Comparison of ENCODE assay signal across 28 cellular contexts in the genomic region with DNA sequence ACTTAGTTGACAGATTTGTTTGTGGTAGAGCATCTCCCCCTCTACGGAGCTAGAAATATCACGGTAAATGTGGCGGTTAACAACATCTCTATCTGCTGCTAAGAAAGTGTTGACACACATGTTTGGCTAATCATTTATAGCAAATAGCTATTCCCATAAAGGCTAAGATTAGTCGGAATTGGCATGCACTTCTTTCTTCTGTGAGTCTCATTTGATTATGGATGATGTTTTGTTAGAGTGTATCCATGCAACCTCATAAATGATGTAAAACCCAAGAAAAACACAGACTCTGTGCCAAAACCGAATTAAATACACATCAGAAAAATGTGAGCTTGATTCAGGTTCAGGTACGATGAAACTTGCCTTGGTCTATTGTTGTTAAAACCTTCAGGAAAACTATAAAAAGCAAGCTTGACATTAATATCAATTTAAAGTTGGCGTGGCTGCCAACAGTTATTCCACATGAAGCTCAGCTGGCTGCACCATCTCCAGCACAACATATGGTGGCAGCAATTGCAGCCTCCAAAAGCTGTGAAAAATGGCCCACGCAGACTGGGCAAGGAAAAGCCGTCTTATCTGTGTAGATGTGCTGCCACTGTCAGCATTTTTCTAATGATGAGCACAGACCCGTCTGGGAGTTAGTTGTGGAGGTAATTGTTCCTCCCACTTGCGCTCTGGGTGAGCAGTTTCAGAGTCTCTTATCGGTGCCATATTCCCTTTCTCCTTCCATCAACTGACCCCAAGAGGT. TPM values are rescaled to one million over a fixed set of nuclear protein-coding genes. Genes with fewer than 3 reads are reported as not detected.
A peak's percentile ranks its signal among the peaks of the same experiment; 100 is the strongest.
DNase-seq lines count a peak whose midpoint lies in the region; ATAC-seq and TF ChIP-seq lines count a peak whose summit lies in the region.
"Had no signal": no experiment of that assay in that cellular context is flagged by ENCODE, and none has a peak within 500 bp of the region (broad histone marks: within the 10 kb centered on the region; RNA-seq: fewer than 3 reads in every experiment).

No MANE protein-coding gene starts in this region.

- H3K27me3 ChIP-seq in SJCRH30 = no peaks in the 10 kb centered on the region
- H3K27me3 ChIP-seq: colonic mucosa, neural progenitor cell had no signal

- H3K4me3 ChIP-seq in fibroblast of mammary gland (ENCODE audit: control insufficient read depth, low read depth, low read length) (no peak overlapping the region), SJCRH30 (no peak overlapping the region)
- H3K4me3 ChIP-seq: colonic mucosa, lower lobe of right lung, neural progenitor cell had no signal

- H3K4me1 ChIP-seq in SJCRH30 = no peaks in the 10 kb centered on the region
- H3K4me1 ChIP-seq: Caco-2, colonic mucosa, lower lobe of right lung had no signal

- TF ChIP-seq CTCF in VCaP (conservative IDR thresholded peaks at IDR 0.05) = peak; percentile 67
- TF ChIP-seq CTCF in fibroblast of mammary gland (conservative IDR thresholded peaks at IDR 0.05; ENCODE audit: control insufficient read depth, insufficient read depth, low read depth, low read length) = no peak
- no peak for TF ChIP-seq CTCF in omental fat pad (IDR thresholded peaks at IDR 0.05)

- peak; percentile 62 for ATAC-seq in omental fat pad (ENCODE audit: low FRiP score)
- ATAC-seq in GM19463 (IDR thresholded peaks at IDR 0.05; ENCODE audit: unreplicated experiment) = no peak
- ATAC-seq: activated CD8-positive, alpha-beta T cell treated with anti-CD3 and anti-CD28 coated beads, Interleukin-2, amount 10 ng/mL, durations not matched to agents 7 days and 5 days; esophagus mucosa; lower lobe of right lung; stimulated activated effector memory CD8-positive, alpha-beta T cell treated with anti-CD3 and anti-CD28 coated beads, Interleukin-12 subunit alpha, Interleukin-12 subunit beta, amount 100 ng/mL, for 72 hours had no signal

- H3K9me3 ChIP-seq in SJCRH30 (replicated peaks) = no peaks in the 10 kb centered on the region
- H3K9me3 ChIP-seq: colonic mucosa, lower lobe of right lung had no signal

- peak overlapping the region; percentile 80 for H3K27ac ChIP-seq in VCaP
- no peak overlapping the region for H3K27ac ChIP-seq in SJCRH30
- H3K27ac ChIP-seq: colonic mucosa, lower lobe of right lung, neural progenitor cell had no signal

- DNase-seq in Ammon's horn (ENCODE audit: low spot score) (peak; percentile 61), fibroblast of mammary gland (ENCODE audit: low read depth) (peak; percentile 17), omental fat pad (ENCODE audit: low spot score) (no peak), NCI-H2081 treated with DMSO at 0.1 percent for 48 hours (lab: John Stamatoyannopoulos, UW) (no peak), SJCRH30 (no peak), NCI-H526 treated with DMSO at 0.1 percent for 48 hours (lab: John Stamatoyannopoulos, UW) (no peak)
- DNase-seq: activated CD8-positive, alpha-beta T cell treated with anti-CD3 and anti-CD28 coated beads, Interleukin-2, amount 10 ng/mL, durations not matched to agents 7 days and 5 days; activated effector memory CD4-positive, alpha-beta T cell treated with anti-CD3 and anti-CD28 coated beads, Interleukin-2, amount 50 U/mL, for 16 hours; activated naive CD8-positive, alpha-beta T cell treated with anti-CD3 and anti-CD28 coated beads, Interleukin-2, amount 10 ng/mL, durations not matched to agents 7 days and 5 days; activated T-cell treated with anti-CD3 and anti-CD28 coated beads for 4 hours; Caco-2; colonic mucosa; DND-41; GOT3; islet precursor cell; Kasumi-1; lower lobe of right lung; NCI-H1048; NCI-H1930; NCI-H2227 treated with DMSO at 0.1 percent for 48 hours; NCI-H748 treated with DMSO at 0.1 percent for 48 hours; OCI-M1; SIG-M5 had no signal

- H3K36me3 ChIP-seq in SJCRH30 = no peaks in the 10 kb centered on the region
- H3K36me3 ChIP-seq: colonic mucosa, lower lobe of right lung, neural progenitor cell had no signal

RNA-seq across cellular contexts. Expression of gene ICE1, which starts 41.0 kb away (rescaled TPM):
- total RNA-seq in omental fat pad = 10 to 100 TPM; 23.3 to 55.2 (median 33.1) TPM
- total RNA-seq in SJCRH30 (2014; rRNA removed; shearing (Covaris generic)) = 23.8 and 27.0 TPM in 2 replicates

Comparison
In these comparisons a context has a peak if more than half of its experiments do, and no peak if none do; other contexts are left out.
1. DNase-seq: peak in Ammon's horn (single experiment) and fibroblast of mammary gland (single experiment); none in omental fat pad (single experiment), NCI-H2081 treated with DMSO at 0.1 percent for 48 hours (single experiment), SJCRH30 (0 of 2) and NCI-H526 treated with DMSO at 0.1 percent for 48 hours (single experiment).